9 cellular contexts compared by ENCODE assay signal in the genomic region with DNA sequence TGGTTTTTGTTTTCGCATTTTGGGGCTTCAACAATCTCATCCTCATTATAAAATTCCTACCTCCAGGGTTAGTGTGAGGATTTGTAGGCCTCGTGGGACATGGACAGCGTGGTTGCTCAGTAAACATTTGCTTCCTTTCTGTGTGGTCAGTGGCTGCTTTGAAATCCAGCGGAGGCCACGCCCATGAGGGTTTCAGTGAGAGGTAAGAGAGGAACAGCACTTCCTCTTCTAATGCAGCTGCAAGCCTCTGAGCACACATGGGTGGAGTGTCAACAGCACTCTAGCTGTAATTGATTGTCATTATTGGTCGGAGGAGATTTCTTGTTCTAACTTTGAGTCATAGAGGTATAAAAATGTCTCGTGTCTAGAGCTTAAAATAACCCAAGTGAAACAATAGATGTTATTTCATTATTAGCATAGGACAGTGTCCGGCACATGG. TPM values are rescaled to one million over a fixed set of nuclear protein-coding genes. Genes with fewer than 3 reads are reported as not detected.
DNase-seq lines count a peak whose midpoint lies in the region; ATAC-seq and TF ChIP-seq lines count a peak whose summit lies in the region.
"Had no signal": no experiment of that assay in that cellular context is flagged by ENCODE, and none has a peak within 500 bp of the region (broad histone marks: within the 10 kb centered on the region; RNA-seq: fewer than 3 reads in every experiment).

No MANE protein-coding gene starts in this region.

- no peaks in the 10 kb centered on the region for H3K36me3 Mint-ChIP-seq in Calu3 (ENCODE audit: insufficient read depth, unreplicated experiment)

- peaks cover 31% of the 10 kb centered on the region for H3K4me1 Mint-ChIP-seq in Calu3 (ENCODE audit: low read depth, unreplicated experiment)

- no peaks in the 10 kb centered on the region for H3K9me3 Mint-ChIP-seq in Calu3 (ENCODE audit: low read depth, unreplicated experiment)

- H3K4me3 Mint-ChIP-seq in Calu3 (ENCODE audit: low read depth, unreplicated experiment), result no peak overlapping the region

- TF ChIP-seq CTCF in Calu3 (IDR thresholded peaks at IDR 0.05; ENCODE audit: unreplicated experiment) (no peak), brain microvascular endothelial cell (IDR thresholded peaks at IDR 0.05; ENCODE audit: low read depth, low read length, missing control alignments) (no peak)

- no peak overlapping the region for H3K4me3 ChIP-seq in brain microvascular endothelial cell (ENCODE audit: low read depth, low read length)
- H3K4me3 ChIP-seq: thoracic aorta had no signal

- no peaks in the 10 kb centered on the region for H3K27me3 ChIP-seq in brain microvascular endothelial cell (replicated peaks)

- in situ Hi-C loops in brain microvascular endothelial cell (cut with HindIII; ENCODE audit: low pct_ligation_motif_present, low sequenced_read_pairs), result no loop called here

- intact Hi-C loops in Calu3 (cut with micrococcal nuclease; ENCODE audit: unreplicated experiment) (no loop called here), posterior vena cava (cut with DNase I) (loop anchor here (5.0 to 10.0 kb wide), 4 partner anchors 164 to 251 kb away; no protein-coding TSS in a partner anchor)

- H3K27ac ChIP-seq in brain microvascular endothelial cell, result no peak overlapping the region
- H3K27ac ChIP-seq: thoracic aorta had no signal

- H3K36me3 ChIP-seq in brain microvascular endothelial cell (replicated peaks), result no peaks in the 10 kb centered on the region
- H3K36me3 ChIP-seq: thoracic aorta had no signal

- no peaks in the 10 kb centered on the region for H3K27me3 Mint-ChIP-seq in Calu3 (ENCODE audit: unreplicated experiment)

- peak; percentile 74 for DNase-seq in Calu3
- peak; percentile 89 for DNase-seq in NCI-H774 (lab: John Stamatoyannopoulos, UW)
- DNase-seq in brain microvascular endothelial cell, result peak; percentile 61
- DNase-seq in medulla oblongata (ENCODE audit: extremely low spot score), result peak; percentile 64
- DNase-seq in posterior vena cava (ENCODE audit: low spot score), result no peak

- BruUV-seq in Calu3 (replicated peaks; lab: Mats Ljungman, UMichigan), result no TSS peak

- CTCF ChIA-PET in Calu3 (lab: Charles Lee), result interaction anchor here (0.6 to 1.3 kb wide), 5 partner anchors 105 to 177 kb away, joined by 4 to 10 read pairs (median 6); no protein-coding TSS in a partner anchor

- peak overlapping the region; percentile 60 for H3K27ac Mint-ChIP-seq in Calu3 (ENCODE audit: unreplicated experiment)

- ATAC-seq in GM19351 (IDR thresholded peaks at IDR 0.05; ENCODE audit: unreplicated experiment) (peak; percentile 97), HG03159 (IDR thresholded peaks at IDR 0.05; ENCODE audit: unreplicated experiment) (peak; percentile 99), SK-N-SH treated with all-trans-retinoic acid at 6 μM for 48 hours (no peak)

TF ChIP-seq in SK-N-SH treated with all-trans-retinoic acid at 6 μM for 48 hours, 23 proteins besides CTCF, POLR2A, EP300 and RAD21:
- TF ChIP-seq, protein P1, sequence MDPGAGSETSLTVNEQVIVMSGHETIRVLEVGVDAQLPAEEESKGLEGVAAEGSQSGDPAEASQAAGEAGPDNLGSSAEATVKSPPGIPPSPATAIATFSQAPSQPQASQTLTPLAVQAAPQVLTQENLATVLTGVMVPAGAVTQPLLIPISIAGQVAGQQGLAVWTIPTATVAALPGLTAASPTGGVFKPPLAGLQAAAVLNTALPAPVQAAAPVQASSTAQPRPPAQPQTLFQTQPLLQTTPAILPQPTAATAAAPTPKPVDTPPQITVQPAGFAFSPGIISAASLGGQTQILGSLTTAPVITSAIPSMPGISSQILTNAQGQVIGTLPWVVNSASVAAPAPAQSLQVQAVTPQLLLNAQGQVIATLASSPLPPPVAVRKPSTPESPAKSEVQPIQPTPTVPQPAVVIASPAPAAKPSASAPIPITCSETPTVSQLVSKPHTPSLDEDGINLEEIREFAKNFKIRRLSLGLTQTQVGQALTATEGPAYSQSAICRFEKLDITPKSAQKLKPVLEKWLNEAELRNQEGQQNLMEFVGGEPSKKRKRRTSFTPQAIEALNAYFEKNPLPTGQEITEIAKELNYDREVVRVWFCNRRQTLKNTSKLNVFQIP (CRISPR knock-in tag; IDR thresholded peaks at IDR 0.05; ENCODE audit: borderline replicate concordance, low read depth), result no peak
- no peak for TF ChIP-seq TOX (CRISPR knock-in tag; IDR thresholded peaks at IDR 0.05; ENCODE audit: borderline replicate concordance)
- TF ChIP-seq RARB (CRISPR knock-in tag; IDR thresholded peaks at IDR 0.05), result no peak
- TF ChIP-seq ZNF565 (CRISPR knock-in tag; conservative IDR thresholded peaks at IDR 0.05; ENCODE audit: low read depth), result no peak
- TF ChIP-seq BACH2 (CRISPR knock-in tag; IDR thresholded peaks at IDR 0.05; ENCODE audit: borderline replicate concordance), result no peak
- TF ChIP-seq, protein P2, sequence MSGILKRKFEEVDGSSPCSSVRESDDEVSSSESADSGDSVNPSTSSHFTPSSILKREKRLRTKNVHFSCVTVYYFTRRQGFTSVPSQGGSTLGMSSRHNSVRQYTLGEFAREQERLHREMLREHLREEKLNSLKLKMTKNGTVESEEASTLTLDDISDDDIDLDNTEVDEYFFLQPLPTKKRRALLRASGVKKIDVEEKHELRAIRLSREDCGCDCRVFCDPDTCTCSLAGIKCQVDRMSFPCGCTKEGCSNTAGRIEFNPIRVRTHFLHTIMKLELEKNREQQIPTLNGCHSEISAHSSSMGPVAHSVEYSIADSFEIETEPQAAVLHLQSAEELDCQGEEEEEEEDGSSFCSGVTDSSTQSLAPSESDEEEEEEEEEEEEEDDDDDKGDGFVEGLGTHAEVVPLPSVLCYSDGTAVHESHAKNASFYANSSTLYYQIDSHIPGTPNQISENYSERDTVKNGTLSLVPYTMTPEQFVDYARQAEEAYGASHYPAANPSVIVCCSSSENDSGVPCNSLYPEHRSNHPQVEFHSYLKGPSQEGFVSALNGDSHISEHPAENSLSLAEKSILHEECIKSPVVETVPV (CRISPR knock-in tag; IDR thresholded peaks at IDR 0.05), result no peak
- no peak for TF ChIP-seq OSR1 (CRISPR knock-in tag; IDR thresholded peaks at IDR 0.05)
- TF ChIP-seq SNAI2 (CRISPR knock-in tag; IDR thresholded peaks at IDR 0.05), result no peak
- no peak for TF ChIP-seq CSDC2 (CRISPR knock-in tag; IDR thresholded peaks at IDR 0.05)
- TF ChIP-seq TCF4 (CRISPR knock-in tag; IDR thresholded peaks at IDR 0.05; ENCODE audit: borderline replicate concordance), result no peak
- TF ChIP-seq, protein P3, sequence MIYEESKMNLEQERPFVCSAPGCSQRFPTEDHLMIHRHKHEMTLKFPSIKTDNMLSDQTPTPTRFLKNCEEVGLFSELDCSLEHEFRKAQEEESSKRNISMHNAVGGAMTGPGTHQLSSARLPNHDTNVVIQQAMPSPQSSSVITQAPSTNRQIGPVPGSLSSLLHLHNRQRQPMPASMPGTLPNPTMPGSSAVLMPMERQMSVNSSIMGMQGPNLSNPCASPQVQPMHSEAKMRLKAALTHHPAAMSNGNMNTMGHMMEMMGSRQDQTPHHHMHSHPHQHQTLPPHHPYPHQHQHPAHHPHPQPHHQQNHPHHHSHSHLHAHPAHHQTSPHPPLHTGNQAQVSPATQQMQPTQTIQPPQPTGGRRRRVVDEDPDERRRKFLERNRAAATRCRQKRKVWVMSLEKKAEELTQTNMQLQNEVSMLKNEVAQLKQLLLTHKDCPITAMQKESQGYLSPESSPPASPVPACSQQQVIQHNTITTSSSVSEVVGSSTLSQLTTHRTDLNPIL (CRISPR knock-in tag; IDR thresholded peaks at IDR 0.05; ENCODE audit: low read depth), result no peak
- TF ChIP-seq ZFP30 (CRISPR knock-in tag; IDR thresholded peaks at IDR 0.05), result no peak
- no peak for TF ChIP-seq ARNTL (CRISPR knock-in tag; IDR thresholded peaks at IDR 0.05; ENCODE audit: borderline replicate concordance, low read depth)
- TF ChIP-seq PPARA (CRISPR knock-in tag; IDR thresholded peaks at IDR 0.05; ENCODE audit: borderline replicate concordance), result no peak
- no peak for TF ChIP-seq ESRRG (CRISPR knock-in tag; IDR thresholded peaks at IDR 0.05)
- no peak for TF ChIP-seq ISL1 (CRISPR knock-in tag; IDR thresholded peaks at IDR 0.05)
- TF ChIP-seq, protein P4, sequence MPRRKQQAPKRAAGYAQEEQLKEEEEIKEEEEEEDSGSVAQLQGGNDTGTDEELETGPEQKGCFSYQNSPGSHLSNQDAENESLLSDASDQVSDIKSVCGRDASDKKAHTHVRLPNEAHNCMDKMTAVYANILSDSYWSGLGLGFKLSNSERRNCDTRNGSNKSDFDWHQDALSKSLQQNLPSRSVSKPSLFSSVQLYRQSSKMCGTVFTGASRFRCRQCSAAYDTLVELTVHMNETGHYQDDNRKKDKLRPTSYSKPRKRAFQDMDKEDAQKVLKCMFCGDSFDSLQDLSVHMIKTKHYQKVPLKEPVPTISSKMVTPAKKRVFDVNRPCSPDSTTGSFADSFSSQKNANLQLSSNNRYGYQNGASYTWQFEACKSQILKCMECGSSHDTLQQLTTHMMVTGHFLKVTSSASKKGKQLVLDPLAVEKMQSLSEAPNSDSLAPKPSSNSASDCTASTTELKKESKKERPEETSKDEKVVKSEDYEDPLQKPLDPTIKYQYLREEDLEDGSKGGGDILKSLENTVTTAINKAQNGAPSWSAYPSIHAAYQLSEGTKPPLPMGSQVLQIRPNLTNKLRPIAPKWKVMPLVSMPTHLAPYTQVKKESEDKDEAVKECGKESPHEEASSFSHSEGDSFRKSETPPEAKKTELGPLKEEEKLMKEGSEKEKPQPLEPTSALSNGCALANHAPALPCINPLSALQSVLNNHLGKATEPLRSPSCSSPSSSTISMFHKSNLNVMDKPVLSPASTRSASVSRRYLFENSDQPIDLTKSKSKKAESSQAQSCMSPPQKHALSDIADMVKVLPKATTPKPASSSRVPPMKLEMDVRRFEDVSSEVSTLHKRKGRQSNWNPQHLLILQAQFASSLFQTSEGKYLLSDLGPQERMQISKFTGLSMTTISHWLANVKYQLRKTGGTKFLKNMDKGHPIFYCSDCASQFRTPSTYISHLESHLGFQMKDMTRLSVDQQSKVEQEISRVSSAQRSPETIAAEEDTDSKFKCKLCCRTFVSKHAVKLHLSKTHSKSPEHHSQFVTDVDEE (CRISPR knock-in tag; IDR thresholded peaks at IDR 0.05), result no peak

RNA-seq across cellular contexts. Expression of a gene that starts 6.0 kb away (rescaled TPM):
- total RNA-seq in Calu3 (2022) (9.9 and 10.3 TPM in 2 replicates), posterior vena cava (10 to 100 TPM; 14.9 to 20.0 TPM)
